ENCODE assay signal across 26 cellular contexts in the genomic region with DNA sequence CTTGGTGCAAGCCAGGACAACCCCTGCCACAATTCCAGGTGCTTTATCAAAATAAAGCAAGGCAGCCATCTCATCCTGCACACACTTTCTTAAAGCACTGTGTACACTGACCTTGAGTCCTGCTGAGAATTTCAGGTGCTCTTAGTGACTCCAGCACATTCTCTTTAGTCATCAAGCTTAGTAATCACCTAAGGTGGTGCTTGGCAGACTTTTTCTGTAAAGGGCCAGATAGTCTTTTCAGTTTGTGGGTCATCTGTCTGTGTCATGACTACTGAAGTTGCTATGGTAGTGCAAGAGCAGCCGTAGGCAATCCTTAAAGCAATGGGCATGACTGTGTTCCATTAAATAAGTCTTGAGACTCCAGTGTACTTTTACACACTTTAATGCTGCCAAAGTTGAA. TPM values are rescaled to one million over a fixed set of nuclear protein-coding genes. Genes with fewer than 3 reads are reported as not detected.
A peak's percentile ranks its signal among the peaks of the same experiment; 100 is the strongest.
DNase-seq lines count a peak whose midpoint lies in the region; ATAC-seq, FAIRE-seq and TF ChIP-seq lines count a peak whose summit lies in the region.
"Had no signal": no experiment of that assay in that cellular context is flagged by ENCODE, and none has a peak within 500 bp of the region (broad histone marks: within the 10 kb centered on the region; RNA-seq: fewer than 3 reads in every experiment).

No MANE protein-coding gene starts in this region.

- H3K27ac Mint-ChIP-seq in activated naive CD8-positive, alpha-beta T cell = peak overlapping the region; percentile 81
- H3K27ac Mint-ChIP-seq in activated naive CD8-positive, alpha-beta T cell treated with anti-CD3 and anti-CD28 coated beads for 36 hours = no peak overlapping the region
- peak overlapping the region; percentile 57 for H3K27ac Mint-ChIP-seq in activated T-helper 1 cell treated with anti-CD3 and anti-CD28 coated beads, Interleukin-12 subunit alpha, Interleukin-12 subunit beta, Interleukin-2, Interleukin-4 antibody, amounts not matched to agents 30 ng/mL and 10 ng/mL and 1 ng/mL, durations not matched to agents 14 hours and 24 hours and 36 hours
- H3K27ac Mint-ChIP-seq: activated CD8-positive, alpha-beta T cell treated with anti-CD3 and anti-CD28 coated beads for 36 hours; mesothelial cell of epicardium; type B pancreatic cell had no signal

- no peaks in the 10 kb centered on the region for H3K9me1 ChIP-seq in keratinocyte (ENCODE audit: control insufficient read depth, extremely low read depth, insufficient read depth, low read length)

- TF ChIP-seq CTCF in keratinocyte (optimal IDR thresholded peaks at IDR 0.05 in 1 of 3, IDR thresholded peaks at IDR 0.05 in 1 of 3, conservative IDR thresholded peaks at IDR 0.05 in 1 of 3; ENCODE audit: extremely low read depth in 1 of 3, insufficient read depth in 2 of 3, low read length in 3 of 3) = no peak

- peak; percentile 55 for FAIRE-seq in keratinocyte (lab: Jason Lieb, UNC)
- FAIRE-seq: GM12891 had no signal

- no peak for DNase-seq in activated naive CD8-positive, alpha-beta T cell treated with anti-CD3 and anti-CD28 coated beads for 36 hours
- no peak for DNase-seq in activated T-helper 1 cell treated with anti-CD3 and anti-CD28 coated beads, Interleukin-12 subunit alpha, Interleukin-12 subunit beta, Interleukin-2, Interleukin-4 antibody, amounts not matched to agents 30 ng/mL and 10 ng/mL and 1 ng/mL, durations not matched to agents 14 hours and 24 hours and 36 hours (ENCODE audit: low spot score)
- DNase-seq in keratinocyte (ENCODE audit: low read depth, low spot score) (no peak), T1000 (lab: John Stamatoyannopoulos, UW) (no peak), cerebellar nuclear complex (lab: John Stamatoyannopoulos, UW) (no peak)
- DNase-seq: activated CD8-positive, alpha-beta T cell treated with anti-CD3 and anti-CD28 coated beads for 36 hours; activated effector memory CD4-positive, alpha-beta T cell treated with anti-CD3 and anti-CD28 coated beads, Interleukin-2, amount 50 U/mL, for 16 hours; dermis blood vessel endothelial cell; gastrocnemius medialis; HCEC 1CT; NCI-H1048; NCI-H1694 treated with DMSO at 0.1 percent for 48 hours; NCI-H446 treated with DMSO at 0.1 percent for 48 hours; RPMI8226; stimulated activated CD4-positive, alpha-beta T cell treated with anti-CD3 and anti-CD28 coated beads, Interleukin-2, amount 100 ng/mL, for 48 hours; T-cell had no signal

- no peaks in the 10 kb centered on the region for H3K27me3 Mint-ChIP-seq in activated naive CD8-positive, alpha-beta T cell
- H3K27me3 Mint-ChIP-seq in activated naive CD8-positive, alpha-beta T cell treated with anti-CD3 and anti-CD28 coated beads for 36 hours = no peaks in the 10 kb centered on the region
- no peaks in the 10 kb centered on the region for H3K27me3 Mint-ChIP-seq in activated T-helper 1 cell treated with anti-CD3 and anti-CD28 coated beads, Interleukin-12 subunit alpha, Interleukin-12 subunit beta, Interleukin-2, Interleukin-4 antibody, amounts not matched to agents 30 ng/mL and 10 ng/mL and 1 ng/mL, durations not matched to agents 14 hours and 24 hours and 36 hours (ENCODE audit: insufficient read depth)
- H3K27me3 Mint-ChIP-seq: activated CD8-positive, alpha-beta T cell treated with anti-CD3 and anti-CD28 coated beads for 36 hours; central memory CD8-positive, alpha-beta T cell; T-cell; type B pancreatic cell had no signal

- no peak overlapping the region for H3K4me3 ChIP-seq in keratinocyte (ENCODE audit: control insufficient read depth in 2 of 3, extremely low read depth in 1 of 3, insufficient read depth in 2 of 3, low read depth in 1 of 3, low read length in 3 of 3)
- H3K4me3 ChIP-seq in subcutaneous abdominal adipose tissue (ENCODE audit: low read depth in 1 of 5, low read length in 5 of 5) = no peak overlapping the region
- H3K4me3 ChIP-seq: gastrocnemius medialis, prostate gland had no signal

- H3K9me3 ChIP-seq in keratinocyte (ENCODE audit: control insufficient read depth, low read depth, low read length) (no peaks in the 10 kb centered on the region), subcutaneous abdominal adipose tissue (ENCODE audit: control insufficient read depth in 5 of 5, low read length in 5 of 5) (no peaks in the 10 kb centered on the region)
- H3K9me3 ChIP-seq: gastrocnemius medialis, prostate gland had no signal

- H3K9ac ChIP-seq in keratinocyte (ENCODE audit: control insufficient read depth, extremely low read depth, insufficient read depth, low read length) = no peak overlapping the region
- no peak overlapping the region for H3K9ac ChIP-seq in subcutaneous abdominal adipose tissue (ENCODE audit: low read length in 5 of 5)

- H3K79me2 ChIP-seq in keratinocyte (ENCODE audit: control insufficient read depth, insufficient read depth, low read length) = no peaks in the 10 kb centered on the region

- H4K20me1 ChIP-seq in keratinocyte (ENCODE audit: control insufficient read depth, extremely low read depth, insufficient read depth, low read length) = no peaks in the 10 kb centered on the region

- H3K4me1 Mint-ChIP-seq in activated naive CD8-positive, alpha-beta T cell (ENCODE audit: low read depth) = peaks cover 2% of the 10 kb centered on the region
- H3K4me1 Mint-ChIP-seq in activated naive CD8-positive, alpha-beta T cell treated with anti-CD3 and anti-CD28 coated beads for 36 hours = peaks cover 8% of the 10 kb centered on the region
- H3K4me1 Mint-ChIP-seq in activated T-helper 1 cell treated with anti-CD3 and anti-CD28 coated beads, Interleukin-12 subunit alpha, Interleukin-12 subunit beta, Interleukin-2, Interleukin-4 antibody, amounts not matched to agents 30 ng/mL and 10 ng/mL and 1 ng/mL, durations not matched to agents 14 hours and 24 hours and 36 hours (ENCODE audit: low read depth) = peaks cover 17% of the 10 kb centered on the region
- H3K4me1 Mint-ChIP-seq: central memory CD8-positive, alpha-beta T cell had no signal

- H3K4me2 ChIP-seq in keratinocyte (ENCODE audit: control insufficient read depth, extremely low read depth, insufficient read depth, low read depth, low read length) = no peak overlapping the region

- H3K27me3 ChIP-seq in keratinocyte (ENCODE audit: control insufficient read depth, extremely low read depth, insufficient read depth, low read length) (no peaks in the 10 kb centered on the region), subcutaneous abdominal adipose tissue (ENCODE audit: control insufficient read depth in 5 of 5, insufficient read depth in 4 of 5, low read length in 5 of 5) (no peaks in the 10 kb centered on the region)
- H3K27me3 ChIP-seq: gastrocnemius medialis had no signal

- H3K9me3 Mint-ChIP-seq in activated naive CD8-positive, alpha-beta T cell (ENCODE audit: low read depth) = no peaks in the 10 kb centered on the region
- no peaks in the 10 kb centered on the region for H3K9me3 Mint-ChIP-seq in activated naive CD8-positive, alpha-beta T cell treated with anti-CD3 and anti-CD28 coated beads for 36 hours
- no peaks in the 10 kb centered on the region for H3K9me3 Mint-ChIP-seq in activated T-helper 1 cell treated with anti-CD3 and anti-CD28 coated beads, Interleukin-12 subunit alpha, Interleukin-12 subunit beta, Interleukin-2, Interleukin-4 antibody, amounts not matched to agents 30 ng/mL and 10 ng/mL and 1 ng/mL, durations not matched to agents 14 hours and 24 hours and 36 hours
- H3K9me3 Mint-ChIP-seq: central memory CD8-positive, alpha-beta T cell had no signal

- dilution Hi-C loops in keratinocyte (cut with MboI; ENCODE audit: extremely low pct_ligation_motif_present, low sequenced_read_pairs) = no loop called here

- no peak overlapping the region for H2AFZ ChIP-seq in keratinocyte (ENCODE audit: control insufficient read depth, low read length)

- no peak overlapping the region for H3K4me3 Mint-ChIP-seq in activated naive CD8-positive, alpha-beta T cell
- H3K4me3 Mint-ChIP-seq in activated naive CD8-positive, alpha-beta T cell treated with anti-CD3 and anti-CD28 coated beads for 36 hours = no peak overlapping the region
- H3K4me3 Mint-ChIP-seq in activated T-helper 1 cell treated with anti-CD3 and anti-CD28 coated beads, Interleukin-12 subunit alpha, Interleukin-12 subunit beta, Interleukin-2, Interleukin-4 antibody, amounts not matched to agents 30 ng/mL and 10 ng/mL and 1 ng/mL, durations not matched to agents 14 hours and 24 hours and 36 hours = no peak overlapping the region
- H3K4me3 Mint-ChIP-seq: activated CD8-positive, alpha-beta T cell treated with anti-CD3 and anti-CD28 coated beads for 36 hours; central memory CD8-positive, alpha-beta T cell; mesothelial cell of epicardium; T-cell; type B pancreatic cell had no signal

- H3K27ac ChIP-seq in keratinocyte (ENCODE audit: control insufficient read depth, insufficient read depth, low read length) (no peak overlapping the region), subcutaneous abdominal adipose tissue (ENCODE audit: low read depth, low read length) (peak overlapping the region; percentile 0)
- H3K27ac ChIP-seq: gastrocnemius medialis, prostate gland had no signal

- peaks cover 9% of the 10 kb centered on the region for H3K36me3 Mint-ChIP-seq in activated naive CD8-positive, alpha-beta T cell
- H3K36me3 Mint-ChIP-seq in activated naive CD8-positive, alpha-beta T cell treated with anti-CD3 and anti-CD28 coated beads for 36 hours = peaks cover 16% of the 10 kb centered on the region
- H3K36me3 Mint-ChIP-seq in activated T-helper 1 cell treated with anti-CD3 and anti-CD28 coated beads, Interleukin-12 subunit alpha, Interleukin-12 subunit beta, Interleukin-2, Interleukin-4 antibody, amounts not matched to agents 30 ng/mL and 10 ng/mL and 1 ng/mL, durations not matched to agents 14 hours and 24 hours and 36 hours (ENCODE audit: low read depth) = peaks cover 55% of the 10 kb centered on the region

- peaks cover 5 to 9% of the 10 kb centered on the region in 2 experiments for H3K36me3 ChIP-seq in keratinocyte (ENCODE audit: control insufficient read depth in 2 of 2, extremely low read depth in 1 of 2, insufficient read depth in 2 of 2, low read length in 2 of 2)
- peaks cover 40 to 67% (median 46%) of the 10 kb centered on the region in 5 donors for H3K36me3 ChIP-seq in subcutaneous abdominal adipose tissue (ENCODE audit: control insufficient read depth in 5 of 5, insufficient read depth in 5 of 5, low read length in 5 of 5)
- H3K36me3 ChIP-seq: prostate gland had no signal

- H3K4me1 ChIP-seq in keratinocyte (ENCODE audit: control insufficient read depth, extremely low read depth, insufficient read depth, low read length) (no peaks in the 10 kb centered on the region), subcutaneous abdominal adipose tissue (ENCODE audit: control insufficient read depth in 5 of 5, insufficient read depth in 5 of 5, low read length in 5 of 5) (peaks cover 0 to 15% (median 9%) of the 10 kb centered on the region in 5 donors)
- H3K4me1 ChIP-seq: prostate gland had no signal

- no peak for ATAC-seq in HG02840 (IDR thresholded peaks at IDR 0.05; ENCODE audit: low FRiP score, unreplicated experiment)
- ATAC-seq: activated CD4-positive, CD25-positive, alpha-beta regulatory T cell treated with anti-CD3 and anti-CD28 coated beads, Interleukin-2, amount 50 U/mL, for 24 hours; activated CD8-positive, alpha-beta T cell treated with anti-CD3 and anti-CD28 coated beads for 36 hours; gastrocnemius medialis; sciatic nerve; T-cell had no signal

- intact Hi-C loops in activated T-helper 1 cell treated with anti-CD3 and anti-CD28 coated beads, Interleukin-12 subunit alpha, Interleukin-12 subunit beta, Interleukin-2, Interleukin-4 antibody, amounts not matched to agents 30 ng/mL and 10 ng/mL and 1 ng/mL, durations not matched to agents 14 hours and 24 hours and 36 hours (cut with micrococcal nuclease) = no loop called here

RNA-seq across cellular contexts. Expression of gene RIOX2, which starts 36.4 kb away (rescaled TPM):
- total RNA-seq in activated naive CD8-positive, alpha-beta T cell treated with anti-CD3 and anti-CD28 coated beads for 36 hours = 10 to 100 TPM; 52.2 to 56.9 TPM
- 85.4 and 90.9 TPM in 2 replicates for total RNA-seq in activated T-helper 1 cell treated with anti-CD3 and anti-CD28 coated beads, Interleukin-12 subunit alpha, Interleukin-12 subunit beta, Interleukin-2, Interleukin-4 antibody, amounts not matched to agents 30 ng/mL and 10 ng/mL and 1 ng/mL, durations not matched to agents 14 hours and 24 hours and 36 hours
- 34.0 to 45.2 TPM (median 35.2 TPM) in 3 replicates for polyA plus RNA-seq in keratinocyte
- 43.5 TPM for polyA plus RNA-seq in keratinocyte (2011; ENCODE audit: low read depth)
- 24.2 and 38.7 TPM in 2 replicates for polyA plus RNA-seq in keratinocyte (2011; cell fraction: cytosol; rRNA removed)
- 44.8 and 58.4 TPM in 2 replicates for polyA plus RNA-seq in keratinocyte (2011; cell fraction: nucleus; rRNA removed)
- polyA plus RNA-seq in keratinocyte (2012; ENCODE audit: low replicate concordance) = 27.4 and 31.4 TPM in 2 replicates
- polyA minus RNA-seq in keratinocyte = 19.8 to 33.0 TPM (median 32.8 TPM) in 3 replicates
- 24.0 TPM for polyA minus RNA-seq in keratinocyte (2011; cell fraction: cytosol; rRNA and poly(A)+ RNA removed)
- polyA minus RNA-seq in keratinocyte (2011; cell fraction: nucleus; rRNA and poly(A)+ RNA removed) = 27.6 and 31.7 TPM in 2 replicates
